ENCODE assay signal across 11 cellular contexts in genomic region chr16:5502467-5502869, GRCh38.
DNase-seq lines count a peak whose midpoint lies in the region; ATAC-seq and TF ChIP-seq lines count a peak whose summit lies in the region.
"Had no signal": no experiment of that assay in that cellular context is flagged by ENCODE, and none has a peak within 500 bp of the region (broad histone marks: within the 10 kb centered on the region; RNA-seq: fewer than 3 reads in every experiment).

No MANE protein-coding gene starts in this region.

- H3K9me3 ChIP-seq in CD8-positive, alpha-beta memory T cell (ENCODE audit: low read length), result no peaks in the 10 kb centered on the region

- H3K27me3 Mint-ChIP-seq in CD8-positive, alpha-beta memory T cell, result peaks cover 7 to 9% of the 10 kb centered on the region in 2 donors
- H3K27me3 Mint-ChIP-seq: activated CD8-positive, alpha-beta memory T cell treated with anti-CD3 and anti-CD28 coated beads, Interleukin-2, amount 10 ng/mL, durations not matched to agents 7 days and 5 days had no signal

- no peak overlapping the region for H3K27ac Mint-ChIP-seq in CD8-positive, alpha-beta memory T cell
- H3K27ac Mint-ChIP-seq: activated CD8-positive, alpha-beta memory T cell treated with anti-CD3 and anti-CD28 coated beads, Interleukin-2, amount 10 ng/mL, durations not matched to agents 7 days and 5 days had no signal

- H3K36me3 ChIP-seq in CD8-positive, alpha-beta memory T cell (ENCODE audit: insufficient read depth, low read length), result no peaks in the 10 kb centered on the region

- POLR2A ChIA-PET in HEK293T (lab: Yijun Ruan, JAX), result no interaction called here
- POLR2A ChIA-PET in CD8-positive, alpha-beta memory T cell (lab: Charles Lee), result no interaction called here

- H3K4me1 Mint-ChIP-seq in CD8-positive, alpha-beta memory T cell, result no peaks in the 10 kb centered on the region
- H3K4me1 Mint-ChIP-seq: activated CD8-positive, alpha-beta memory T cell treated with anti-CD3 and anti-CD28 coated beads, Interleukin-2, amount 10 ng/mL, durations not matched to agents 7 days and 5 days had no signal

- H3K27ac ChIP-seq in CD8-positive, alpha-beta memory T cell (ENCODE audit: low read depth, low read length), result no peak overlapping the region

- H3K27me3 ChIP-seq in CD8-positive, alpha-beta memory T cell (ENCODE audit: insufficient read depth, low read length, poor library complexity, severe bottlenecking), result no peaks in the 10 kb centered on the region

- peak; percentile 19 for DNase-seq in Caki2 (ENCODE audit: low read depth)
- DNase-seq in HEK293T (ENCODE audit: extremely low spot score), result peak; percentile 33
- peak in 1 of 2 donors; percentile 14 for DNase-seq in left colon
- DNase-seq in T1000 (lab: John Stamatoyannopoulos, UW), result no peak
- no peak for DNase-seq in NCI-H146 treated with DMSO at 0.1 percent for 48 hours (lab: John Stamatoyannopoulos, UW; ENCODE audit: unreplicated experiment)
- no peak for DNase-seq in CD8-positive, alpha-beta memory T cell
- DNase-seq: activated CD8-positive, alpha-beta memory T cell treated with anti-CD3 and anti-CD28 coated beads, Interleukin-2, amount 10 ng/mL, durations not matched to agents 7 days and 5 days; dermis blood vessel endothelial cell; NCI-H1694 treated with DMSO at 0.1 percent for 48 hours had no signal

- no peaks in the 10 kb centered on the region for H3K4me1 ChIP-seq in CD8-positive, alpha-beta memory T cell (ENCODE audit: insufficient read depth, low read length)

- no peak overlapping the region for H3K4me3 Mint-ChIP-seq in CD8-positive, alpha-beta memory T cell
- H3K4me3 Mint-ChIP-seq: activated CD8-positive, alpha-beta memory T cell treated with anti-CD3 and anti-CD28 coated beads, Interleukin-2, amount 10 ng/mL, durations not matched to agents 7 days and 5 days had no signal

- ATAC-seq in SK-N-SH treated with all-trans-retinoic acid at 6 μM for 48 hours, result peak; percentile 62; the same call in 1 of the 3 replicates
- peak; percentile 74 for ATAC-seq in left colon
- ATAC-seq in HG02852 (IDR thresholded peaks at IDR 0.05; ENCODE audit: unreplicated experiment), result no peak
- ATAC-seq: activated CD8-positive, alpha-beta memory T cell treated with anti-CD3 and anti-CD28 coated beads, Interleukin-2, amount 10 ng/mL, durations not matched to agents 7 days and 5 days had no signal

- H3K4me3 ChIP-seq in CD8-positive, alpha-beta memory T cell (ENCODE audit: low read length), result no peak overlapping the region

- no peaks in the 10 kb centered on the region for H3K36me3 Mint-ChIP-seq in CD8-positive, alpha-beta memory T cell
- H3K36me3 Mint-ChIP-seq: activated CD8-positive, alpha-beta memory T cell treated with anti-CD3 and anti-CD28 coated beads, Interleukin-2, amount 10 ng/mL, durations not matched to agents 7 days and 5 days had no signal

- intact Hi-C loops in left colon (cut with DNase I, micrococcal nuclease), result loop anchor here in 1 of 2 donors (10.0 kb wide), 1 partner anchor 112 kb away; no protein-coding TSS in a partner anchor

- CTCF ChIA-PET in HEK293T (lab: Yijun Ruan, JAX), result interaction anchor here (1.0 kb wide), 1 partner anchor 113 kb away, joined by 5 read pairs; no protein-coding TSS in a partner anchor
- CTCF ChIA-PET in CD8-positive, alpha-beta memory T cell (lab: Charles Lee), result no interaction called here

- in situ Hi-C loops in Caki2 (cut with HindIII; ENCODE audit: low pct_unique_long_range_greater_than_20kb, low sequenced_read_pairs), result no loop called here

- peaks cover 0 to 6% (median 4%) of the 10 kb centered on the region in 5 donors for H3K9me3 Mint-ChIP-seq in CD8-positive, alpha-beta memory T cell

TF ChIP-seq in HEK293T, 16 proteins besides CTCF, POLR2A, EP300 and RAD21:
- TF ChIP-seq FOXK2 (IDR thresholded peaks at IDR 0.05) (no peak), TARDBP (IDR thresholded peaks at IDR 0.05) (no peak), CTBP1 (IDR thresholded peaks at IDR 0.05; ENCODE audit: borderline replicate concordance) (no peak), SUZ12 (IDR thresholded peaks at IDR 0.05) (no peak)
TF ChIP-seq in HEK293T: peak in this region for 0.

TF ChIP-seq in SK-N-SH treated with all-trans-retinoic acid at 6 μM for 48 hours, 23 proteins besides CTCF, POLR2A, EP300 and RAD21:
- TF ChIP-seq OSR1 (CRISPR knock-in tag; IDR thresholded peaks at IDR 0.05) (no peak), TSHZ2 (CRISPR knock-in tag; IDR thresholded peaks at IDR 0.05) (peak; percentile 92), TCF4 (CRISPR knock-in tag; IDR thresholded peaks at IDR 0.05; ENCODE audit: borderline replicate concordance) (peak; percentile 97), CSDC2 (CRISPR knock-in tag; IDR thresholded peaks at IDR 0.05) (no peak)
TF ChIP-seq in SK-N-SH treated with all-trans-retinoic acid at 6 μM for 48 hours: peak in this region for 2.

Comparison
In these comparisons a context has a peak if more than half of its experiments do, and no peak if none do; other contexts are left out.
1. DNase-seq: peak in Caki2 (single experiment) and HEK293T (single experiment); none in T1000 (single experiment), NCI-H146 treated with DMSO at 0.1 percent for 48 hours (single experiment) and CD8-positive, alpha-beta memory T cell (0 of 5).